Comparison of ENCODE assay signal across 9 cellular contexts in genomic region chr22:35102663-35103062, GRCh38. TPM values are rescaled to one million over a fixed set of nuclear protein-coding genes. Genes with fewer than 3 reads are reported as not detected.
A peak's percentile ranks its signal among the peaks of the same experiment; 100 is the strongest.
DNase-seq lines count a peak whose midpoint lies in the region; ATAC-seq and TF ChIP-seq lines count a peak whose summit lies in the region.
"Had no signal": no experiment of that assay in that cellular context is flagged by ENCODE, and none has a peak within 500 bp of the region (broad histone marks: within the 10 kb centered on the region; RNA-seq: fewer than 3 reads in every experiment).

No MANE protein-coding gene starts in this region.

- H3K36me3 ChIP-seq in MM.1S (replicated peaks; ENCODE audit: insufficient read depth, low read length): no peaks in the 10 kb centered on the region

- H3K9me2 ChIP-seq in MM.1S (replicated peaks; ENCODE audit: insufficient read depth, low read length): no peaks in the 10 kb centered on the region

- CTCF ChIA-PET in WTC11 (lab: Charles Lee): interaction anchor here (0.6 to 1.6 kb wide), 5 partner anchors 14 to 688 kb away, joined by 3 to 5 read pairs (median 4); no protein-coding TSS in a partner anchor

- 0 out of 2 replicates have a peak overlapping the region, but pooled peaks have one; percentile 11 for H3K4me2 ChIP-seq in MM.1S (ENCODE audit: low read depth, low read length)

- H3K4me3 Mint-ChIP-seq in WTC11 (no peak overlapping the region), mesothelial cell of epicardium (no peak overlapping the region)
- H3K4me3 Mint-ChIP-seq: activated naive CD4-positive, alpha-beta T cell treated with anti-CD3 and anti-CD28 coated beads, Interleukin-2, amount 50 U/mL, for 24 hours had no signal

- H3F3A ChIP-seq in MM.1S (ENCODE audit: insufficient read depth, low read length): peaks cover 17% of the 10 kb centered on the region

- H3K27me3 Mint-ChIP-seq in WTC11 (ENCODE audit: low read depth): peaks cover 17% of the 10 kb centered on the region
- H3K27me3 Mint-ChIP-seq in mesothelial cell of epicardium (ENCODE audit: low read depth): peaks cover 6% of the 10 kb centered on the region

- peak overlapping the region; percentile 84; the same call in 1 of the 2 replicates for H3K27ac ChIP-seq in MM.1S (ENCODE audit: low read length)

- no peak overlapping the region for H2AFZ ChIP-seq in MM.1S (ENCODE audit: low read length)

- TF ChIP-seq CTCF in GM12873 (IDR thresholded peaks at IDR 0.05; ENCODE audit: insufficient read depth, low read depth, low read length, missing control alignments) (peak; percentile 53), MM.1S (IDR thresholded peaks at IDR 0.05; ENCODE audit: low read length) (peak; percentile 33), WTC11 (IDR thresholded peaks at IDR 0.05) (no peak), mesothelial cell of epicardium (IDR thresholded peaks at IDR 0.05; ENCODE audit: unreplicated experiment) (no peak)

- DNase-seq in MM.1S (peak; percentile 51), WTC11 (ENCODE audit: low spot score) (peak; percentile 67), mesothelial cell of epicardium (ENCODE audit: low spot score in 2 of 2, unreplicated experiment in 2 of 2) (peak in 1 of 2 experiments; percentile 45), DMS53 treated with DMSO at 0.1 percent for 48 hours (lab: John Stamatoyannopoulos, UW; ENCODE audit: unreplicated experiment) (no peak), NCI-H2227 treated with DMSO at 0.1 percent for 48 hours (lab: John Stamatoyannopoulos, UW) (no peak), hepatic stellate cell (ENCODE audit: low spot score) (no peak), ureter (ENCODE audit: low spot score) (no peak)

- POLR2A ChIA-PET in WTC11 (lab: Charles Lee): interaction anchor here (0.5 to 0.6 kb wide), 2 partner anchors 54 to 1426 kb away, joined by 3 to 4 read pairs; no protein-coding TSS in a partner anchor

- H3K9me3 Mint-ChIP-seq in WTC11: peaks cover 4% of the 10 kb centered on the region; the same call in 1 of the 2 replicates
- H3K9me3 Mint-ChIP-seq in mesothelial cell of epicardium: peaks cover 10% of the 10 kb centered on the region

- H3K4me1 Mint-ChIP-seq in WTC11: peaks cover 7% of the 10 kb centered on the region; the same call in 1 of the 2 replicates
- peaks cover 10% of the 10 kb centered on the region for H3K4me1 Mint-ChIP-seq in mesothelial cell of epicardium
- H3K4me1 Mint-ChIP-seq: activated naive CD4-positive, alpha-beta T cell treated with anti-CD3 and anti-CD28 coated beads, Interleukin-2, amount 50 U/mL, for 24 hours had no signal

- no peaks in the 10 kb centered on the region for H4K20me1 ChIP-seq in MM.1S (ENCODE audit: insufficient read depth, low read length)

- no peaks in the 10 kb centered on the region for H3K9me3 ChIP-seq in MM.1S (replicated peaks; ENCODE audit: insufficient read depth, low read length)

- no peak overlapping the region for H3K4me3 ChIP-seq in MM.1S (ENCODE audit: low read length)

- no peaks in the 10 kb centered on the region for H3K27me3 ChIP-seq in MM.1S (replicated peaks; ENCODE audit: insufficient read depth, low read length)

- H3K79me2 ChIP-seq in MM.1S (ENCODE audit: low read length): no peaks in the 10 kb centered on the region

- no peak overlapping the region for H3K27ac Mint-ChIP-seq in WTC11
- H3K27ac Mint-ChIP-seq in mesothelial cell of epicardium: peak overlapping the region; percentile 18
- H3K27ac Mint-ChIP-seq: activated naive CD4-positive, alpha-beta T cell treated with anti-CD3 and anti-CD28 coated beads, Interleukin-2, amount 50 U/mL, for 24 hours had no signal

- H3K36me3 Mint-ChIP-seq in WTC11: no peaks in the 10 kb centered on the region
- peaks cover 3% of the 10 kb centered on the region for H3K36me3 Mint-ChIP-seq in mesothelial cell of epicardium
- H3K36me3 Mint-ChIP-seq: activated naive CD4-positive, alpha-beta T cell treated with anti-CD3 and anti-CD28 coated beads, Interleukin-2, amount 50 U/mL, for 24 hours had no signal

- H3K9ac ChIP-seq in MM.1S (ENCODE audit: low read length): no peak overlapping the region

- peak; percentile 93 for ATAC-seq in WTC11

- peaks cover 37% of the 10 kb centered on the region for H3K4me1 ChIP-seq in MM.1S (ENCODE audit: low read length)

TF ChIP-seq in WTC11, 78 proteins besides CTCF, POLR2A, EP300 and RAD21:
- TF ChIP-seq RELA (CRISPR knock-in tag; IDR thresholded peaks at IDR 0.05; ENCODE audit: borderline replicate concordance): no peak
- no peak for TF ChIP-seq ZNF425 (CRISPR knock-in tag; conservative IDR thresholded peaks at IDR 0.05)
- TF ChIP-seq SMAD3 (CRISPR knock-in tag; IDR thresholded peaks at IDR 0.05; ENCODE audit: borderline replicate concordance): no peak
- no peak for TF ChIP-seq ZNF121 (CRISPR knock-in tag; IDR thresholded peaks at IDR 0.05)
- TF ChIP-seq ZNF281 (CRISPR knock-in tag; IDR thresholded peaks at IDR 0.05): no peak
- TF ChIP-seq IRF2 (CRISPR knock-in tag; IDR thresholded peaks at IDR 0.05; ENCODE audit: borderline replicate concordance, low read depth): no peak
- no peak for TF ChIP-seq HMGA2 (CRISPR knock-in tag; IDR thresholded peaks at IDR 0.05)
- TF ChIP-seq PREB (CRISPR knock-in tag; IDR thresholded peaks at IDR 0.05; ENCODE audit: borderline replicate concordance): no peak
- no peak for TF ChIP-seq ZMAT4 (CRISPR knock-in tag; IDR thresholded peaks at IDR 0.05)
- TF ChIP-seq ZNF232 (CRISPR knock-in tag; IDR thresholded peaks at IDR 0.05): no peak
- TF ChIP-seq SMAD4 (CRISPR knock-in tag; IDR thresholded peaks at IDR 0.05): no peak
- TF ChIP-seq TP53 (CRISPR knock-in tag; IDR thresholded peaks at IDR 0.05): no peak
- no peak for TF ChIP-seq CREB1 (CRISPR knock-in tag; IDR thresholded peaks at IDR 0.05)

RNA-seq across cellular contexts. Expression of gene ISX, which starts 36.7 kb away (rescaled TPM):
- total RNA-seq in WTC11 (2021) (not detected in 3 replicates), mesothelial cell of epicardium (1.9 to 2.6 TPM (median 2.5 TPM) in 3 replicates), ureter (not detected)

Comparison
In these comparisons a context has a peak if more than half of its experiments do, and no peak if none do; other contexts are left out.
1. CTCF ChIP-seq: peak in GM12873 (single experiment) and MM.1S (single experiment); none in WTC11 (single experiment) and mesothelial cell of epicardium (single experiment).
2. DNase-seq: peak in MM.1S (single experiment) and WTC11 (single experiment); none in DMS53 treated with DMSO at 0.1 percent for 48 hours (single experiment), NCI-H2227 treated with DMSO at 0.1 percent for 48 hours (single experiment), hepatic stellate cell (single experiment) and ureter (single experiment).